In genomic region chr20:17491041-17491440, GRCh38 we compare ENCODE assay signal across 16 cellular contexts. TPM values are rescaled to one million over a fixed set of nuclear protein-coding genes. Genes with fewer than 3 reads are reported as not detected.
DNase-seq lines count a peak whose midpoint lies in the region; FAIRE-seq and TF ChIP-seq lines count a peak whose summit lies in the region.
"Had no signal": no experiment of that assay in that cellular context is flagged by ENCODE, and none has a peak within 500 bp of the region (broad histone marks: within the 10 kb centered on the region; RNA-seq: fewer than 3 reads in every experiment).

No MANE protein-coding gene starts in this region.

- H3K4me3 Mint-ChIP-seq in osteocyte (ENCODE audit: unreplicated experiment), result no peak overlapping the region
- H3K4me3 Mint-ChIP-seq: CD4-positive, alpha-beta memory T cell; HFFc6 had no signal

- TF ChIP-seq CTCF in osteocyte (IDR thresholded peaks at IDR 0.05), result no peak

- FAIRE-seq in GM19239 (lab: Jason Lieb, UNC), result no peak
- FAIRE-seq: G401.6, GM12891 had no signal

- H3K27ac Mint-ChIP-seq in osteocyte (ENCODE audit: unreplicated experiment), result no peak overlapping the region
- H3K27ac Mint-ChIP-seq: HFFc6 had no signal

- H3K27me3 Mint-ChIP-seq in osteocyte (ENCODE audit: unreplicated experiment), result peaks cover 24% of the 10 kb centered on the region
- H3K27me3 Mint-ChIP-seq: CD4-positive, alpha-beta memory T cell had no signal

- peak; percentile 42 for DNase-seq in activated effector memory CD4-positive, alpha-beta T cell treated with anti-CD3 and anti-CD28 coated beads, Interleukin-2, amount 50 U/mL, for 16 hours
- DNase-seq in activated effector memory CD4-positive, alpha-beta T cell treated with Interleukin-2 at 50 U/mL for 16 hours, result no peak
- DNase-seq in islet precursor cell (peak; percentile 43), osteocyte (ENCODE audit: extremely low spot score, unreplicated experiment) (peak; percentile 59), GM19239 (ENCODE audit: insufficient read length, low spot score) (no peak), AG08396 (ENCODE audit: low spot score) (no peak), NCI-H1436 (lab: John Stamatoyannopoulos, UW) (no peak)
- DNase-seq: BE2C; CD4-positive, alpha-beta memory T cell; DMS79; EL; GOT3; HCEC 1CT; HFFc6 had no signal

- H3K4me1 Mint-ChIP-seq in osteocyte (ENCODE audit: unreplicated experiment), result no peaks in the 10 kb centered on the region
- H3K4me1 Mint-ChIP-seq: CD4-positive, alpha-beta memory T cell had no signal

- H3K9me3 Mint-ChIP-seq in osteocyte (ENCODE audit: unreplicated experiment), result peaks cover 5% of the 10 kb centered on the region
- H3K9me3 Mint-ChIP-seq: CD4-positive, alpha-beta memory T cell; HFFc6 had no signal

- H3K36me3 Mint-ChIP-seq in osteocyte (ENCODE audit: unreplicated experiment), result peaks cover 5% of the 10 kb centered on the region

RNA-seq across cellular contexts. Expression of gene BFSP1, which starts 40.1 kb away (rescaled TPM):
- 12.6 and 13.8 TPM in 2 replicates for total RNA-seq in osteocyte

Comparison
In these comparisons a context has a peak if more than half of its experiments do, and no peak if none do; other contexts are left out.
1. DNase-seq: peak in activated effector memory CD4-positive, alpha-beta T cell treated with anti-CD3 and anti-CD28 coated beads, Interleukin-2, amount 50 U/mL, for 16 hours (single experiment), islet precursor cell (single experiment) and osteocyte (single experiment); none in activated effector memory CD4-positive, alpha-beta T cell treated with Interleukin-2 at 50 U/mL for 16 hours (single experiment), GM19239 (single experiment), AG08396 (single experiment) and NCI-H1436 (single experiment).